21 cellular contexts compared by ENCODE assay signal in genomic region chr7:92671502-92672169, GRCh38.
DNase-seq lines count a peak whose midpoint lies in the region; ATAC-seq and TF ChIP-seq lines count a peak whose summit lies in the region.
"Had no signal": no experiment of that assay in that cellular context is flagged by ENCODE, and none has a peak within 500 bp of the region (broad histone marks: within the 10 kb centered on the region; RNA-seq: fewer than 3 reads in every experiment).

No MANE protein-coding gene starts in this region.

- CTCF ChIA-PET in mammary epithelial cell (lab: Charles Lee; ENCODE audit: low non-redundant PET) = no interaction called here
- CTCF ChIA-PET in OCI-LY7 (lab: Charles Lee; ENCODE audit: unreplicated experiment) = no interaction called here

- H2AFZ ChIP-seq in mammary epithelial cell (ENCODE audit: low read depth, low read length) (no peak overlapping the region), OCI-LY7 (ENCODE audit: low read length) (no peak overlapping the region)

- no peaks in the 10 kb centered on the region for H3K9me2 ChIP-seq in OCI-LY7 (ENCODE audit: insufficient read depth, low read length)

- H3K4me3 ChIP-seq in mammary epithelial cell (replicated peaks in 1 of 3; ENCODE audit: insufficient read depth in 1 of 3, low read depth in 2 of 3, low read length in 3 of 3) (no peak overlapping the region), OCI-LY7 (ENCODE audit: low read depth, low read length, poor library complexity, severe bottlenecking) (no peak overlapping the region)

- intact Hi-C loops in mammary epithelial cell (cut with micrococcal nuclease) = no loop called here
- intact Hi-C loops in OCI-LY7 (cut with micrococcal nuclease; ENCODE audit: unreplicated experiment) = no loop called here

- dilution Hi-C loops in mammary epithelial cell (cut with HindIII; ENCODE audit: low sequenced_read_pairs) = no loop called here

- DNase-seq in activated CD4-positive, CD25-positive, alpha-beta regulatory T cell treated with anti-CD3 and anti-CD28 coated beads, Interleukin-2, amount 50 U/mL, for 72 hours = no peak
- peak; percentile 29 for DNase-seq in ELR (ENCODE audit: low read depth)
- peak; percentile 21 for DNase-seq in mammary epithelial cell
- DNase-seq in OCI-LY7 (ENCODE audit: low spot score) = no peak
- no peak for DNase-seq in UCSD-AML1 (lab: John Stamatoyannopoulos, UW; ENCODE audit: unreplicated experiment)
- DNase-seq in NCI-H1436 (lab: John Stamatoyannopoulos, UW) = no peak
- DNase-seq: amygdala; DMS79; glutamatergic neuron; KBM-7; NCI-H1694 treated with DMSO at 0.1 percent for 48 hours; nucleus accumbens; Right ventricle myocardium superior; stimulated activated CD4-positive, alpha-beta T cell treated with anti-CD3 and anti-CD28 coated beads, Interleukin-4, amount 100 ng/mL, for 1 hour; SW 1271 had no signal

- peak; percentile 59 to 73 for ATAC-seq in activated CD4-positive, CD25-positive, alpha-beta regulatory T cell treated with anti-CD3 and anti-CD28 coated beads, Interleukin-2, amount 50 U/mL, for 24 hours
- ATAC-seq: HCT116 had no signal

- H3K27me3 ChIP-seq in mammary epithelial cell (ENCODE audit: insufficient read depth, low read length) = no peaks in the 10 kb centered on the region

- H3K9me3 ChIP-seq in mammary epithelial cell (replicated peaks; ENCODE audit: insufficient read depth, low read length) = no peaks in the 10 kb centered on the region
- H3K9me3 ChIP-seq in OCI-LY7 (ENCODE audit: low read length) = peaks cover 9% of the 10 kb centered on the region; the same call in 1 of the 2 replicates

- H3K27ac Mint-ChIP-seq in T-helper 1 cell treated with Interleukin-12 subunit alpha and Interleukin-12 subunit beta and Interleukin-4 antibody, amounts not matched to agents 30 μg/mL and 1 μg/mL, for 36 hours = peak overlapping the region; percentile 58
- H3K27ac Mint-ChIP-seq: B cell; dendritic cell treated with granulocyte-macrophage colony-stimulating factor and Interleukin-4, amounts not matched to agents 40 ng/mL and 50 ng/mL, for 4 days; memory B cell had no signal

- peak overlapping the region; percentile 34 for H3K4me3 Mint-ChIP-seq in T-helper 1 cell treated with Interleukin-12 subunit alpha and Interleukin-12 subunit beta and Interleukin-4 antibody, amounts not matched to agents 30 μg/mL and 1 μg/mL, for 36 hours
- H3K4me3 Mint-ChIP-seq: B cell; dendritic cell treated with granulocyte-macrophage colony-stimulating factor and Interleukin-4, amounts not matched to agents 40 ng/mL and 50 ng/mL, for 4 days; memory B cell had no signal

- peaks cover 57% of the 10 kb centered on the region for H3K36me3 Mint-ChIP-seq in T-helper 1 cell treated with Interleukin-12 subunit alpha and Interleukin-12 subunit beta and Interleukin-4 antibody, amounts not matched to agents 30 μg/mL and 1 μg/mL, for 36 hours (ENCODE audit: low read depth)

- H3K79me2 ChIP-seq in mammary epithelial cell (ENCODE audit: insufficient read depth, low read length) = peaks cover 59% of the 10 kb centered on the region
- H3K79me2 ChIP-seq in OCI-LY7 (ENCODE audit: insufficient read depth, low read depth, low read length) = no peaks in the 10 kb centered on the region

- BruUV-seq in mammary epithelial cell (replicated peaks; lab: Mats Ljungman, UMichigan) = no TSS peak
- no TSS peak for BruUV-seq in OCI-LY7 (replicated peaks; lab: Mats Ljungman, UMichigan)

- H3K36me3 ChIP-seq in mammary epithelial cell (ENCODE audit: insufficient read depth, low read length) (peaks cover 10% of the 10 kb centered on the region), OCI-LY7 (ENCODE audit: insufficient read depth, low read length) (peaks cover 39% of the 10 kb centered on the region)

- H4K20me1 ChIP-seq in mammary epithelial cell (ENCODE audit: insufficient read depth, low read length) (no peaks in the 10 kb centered on the region), OCI-LY7 (ENCODE audit: insufficient read depth, low read length) (no peaks in the 10 kb centered on the region)

- no peak for TF ChIP-seq CTCF in mammary epithelial cell (conservative IDR thresholded peaks at IDR 0.05 in 1 of 2, IDR thresholded peaks at IDR 0.05 in 1 of 2; ENCODE audit: extremely low read depth in 1 of 2, insufficient read depth in 1 of 2, low read depth in 1 of 2, low read length in 2 of 2)
- TF ChIP-seq CTCF in OCI-LY7 (conservative IDR thresholded peaks at IDR 0.05; ENCODE audit: low read length) = no peak

- POLR2A ChIA-PET in OCI-LY7 (lab: Charles Lee) = no interaction called here

- H3K4me1 Mint-ChIP-seq in T-helper 1 cell treated with Interleukin-12 subunit alpha and Interleukin-12 subunit beta and Interleukin-4 antibody, amounts not matched to agents 30 μg/mL and 1 μg/mL, for 36 hours (ENCODE audit: low read depth) = peaks cover 47% of the 10 kb centered on the region

- H3K27ac ChIP-seq in mammary epithelial cell (ENCODE audit: insufficient read depth, low read depth, low read length) (no peak overlapping the region), OCI-LY7 (ENCODE audit: low read depth, low read length, poor library complexity, severe bottlenecking) (no peak overlapping the region)

- 73% methylated on average over 3 of the region's 6 CpGs for WGBS in mammary epithelial cell (ENCODE audit: low coverage, missing lambda C conversion rate)

- in situ Hi-C loops in mammary epithelial cell (cut with MboI; ENCODE audit: low sequenced_read_pairs in 2 of 2) = no loop called here

- peaks cover 11% of the 10 kb centered on the region for H3K4me1 ChIP-seq in mammary epithelial cell (ENCODE audit: insufficient read depth, low read length)
- peaks cover 23% of the 10 kb centered on the region for H3K4me1 ChIP-seq in OCI-LY7 (ENCODE audit: insufficient read depth, low read length, poor library complexity, severe bottlenecking)

- H3K9me3 Mint-ChIP-seq in T-helper 1 cell treated with Interleukin-12 subunit alpha and Interleukin-12 subunit beta and Interleukin-4 antibody, amounts not matched to agents 30 μg/mL and 1 μg/mL, for 36 hours = peaks cover 4% of the 10 kb centered on the region
- H3K9me3 Mint-ChIP-seq: dendritic cell treated with granulocyte-macrophage colony-stimulating factor and Interleukin-4, amounts not matched to agents 40 ng/mL and 50 ng/mL, for 4 days; memory B cell had no signal

- H3K9ac ChIP-seq in mammary epithelial cell (ENCODE audit: insufficient read depth, low read length) = no peak overlapping the region

- no peaks in the 10 kb centered on the region for H3K27me3 Mint-ChIP-seq in T-helper 1 cell treated with Interleukin-12 subunit alpha and Interleukin-12 subunit beta and Interleukin-4 antibody, amounts not matched to agents 30 μg/mL and 1 μg/mL, for 36 hours (ENCODE audit: low read depth)
- H3K27me3 Mint-ChIP-seq: B cell; dendritic cell treated with granulocyte-macrophage colony-stimulating factor and Interleukin-4, amounts not matched to agents 40 ng/mL and 50 ng/mL, for 4 days; memory B cell had no signal

- H3K4me2 ChIP-seq in mammary epithelial cell (ENCODE audit: insufficient read depth, low read depth, low read length) = no peak overlapping the region
- H3K4me2 ChIP-seq in OCI-LY7 (ENCODE audit: low read length) = no peak overlapping the region

Comparison
In these comparisons a context has a peak if more than half of its experiments do, and no peak if none do; other contexts are left out.
1. DNase-seq: peak in ELR (single experiment) and mammary epithelial cell (single experiment); none in activated CD4-positive, CD25-positive, alpha-beta regulatory T cell treated with anti-CD3 and anti-CD28 coated beads, Interleukin-2, amount 50 U/mL, for 72 hours (single experiment), OCI-LY7 (single experiment), UCSD-AML1 (single experiment) and NCI-H1436 (single experiment).